8 cellular contexts compared by ENCODE assay signal in the genomic region with DNA sequence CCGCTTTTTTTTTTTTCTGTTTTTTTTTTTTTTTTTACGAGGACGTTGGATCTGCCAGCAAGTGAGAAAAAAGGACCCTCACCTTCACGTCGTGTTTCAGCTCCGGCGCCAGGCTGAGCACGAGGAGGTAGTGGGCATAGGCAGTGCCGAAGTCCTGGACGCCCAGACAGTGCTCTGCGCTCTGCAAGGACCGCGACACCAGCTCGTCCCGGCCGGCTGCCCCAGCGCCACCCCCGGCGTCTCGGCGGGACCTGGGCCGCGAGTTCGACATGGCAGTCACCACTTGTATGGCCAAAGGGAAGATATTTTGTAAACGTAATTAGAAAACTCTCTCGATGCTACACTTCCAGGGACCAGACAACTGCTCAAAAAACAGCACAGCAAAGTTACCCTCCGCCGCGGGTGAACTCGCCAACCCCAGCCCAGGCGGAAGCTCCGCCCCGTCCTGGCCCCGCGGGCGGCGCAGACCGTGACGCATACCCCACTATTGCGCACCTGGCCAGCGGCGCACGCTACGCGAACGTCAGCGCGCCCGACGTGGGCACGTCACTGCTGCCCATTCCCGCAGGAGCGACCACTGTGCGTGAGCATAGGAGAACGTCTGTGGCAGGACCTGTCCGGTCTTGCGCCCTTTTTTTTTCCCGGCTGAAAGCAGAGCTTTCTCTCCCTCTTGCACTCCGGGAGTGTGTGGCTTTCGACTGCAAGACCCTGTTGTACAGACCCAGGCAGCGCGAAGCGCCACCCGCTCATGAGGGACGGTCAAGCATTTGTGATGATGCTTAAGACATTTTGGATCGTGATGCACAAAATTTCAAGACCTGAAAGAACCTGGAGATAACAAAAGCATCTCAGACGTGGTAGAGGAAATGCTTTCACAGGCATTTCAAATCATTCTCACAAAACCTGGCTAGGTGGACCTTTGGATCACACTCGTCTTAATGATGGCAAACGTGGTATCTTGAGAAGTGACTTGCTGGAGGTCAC. TPM values are rescaled to one million over a fixed set of nuclear protein-coding genes. Genes with fewer than 3 reads are reported as not detected.
DNase-seq lines count a peak whose midpoint lies in the region; TF ChIP-seq lines count a peak whose summit lies in the region.

PRMT9 (minus strand) TSS at position 447 of the 984 bp plus-strand sequence; CDS start at position 271, 176 bp downstream.

- no peaks in the 10 kb centered on the region for H3K27me3 ChIP-seq in thymus (ENCODE audit: control insufficient read depth, insufficient read depth)

- CTCF ChIA-PET in GM10248 (lab: Yijun Ruan, JAX): interaction anchor here (0.8 to 8.4 kb wide), 8 partner anchors 9 to 182 kb away, joined by 3 to 66 read pairs (median 5); no protein-coding TSS in a partner anchor

- H3K36me3 ChIP-seq in thymus (ENCODE audit: control insufficient read depth, insufficient read depth): peaks cover 4% of the 10 kb centered on the region

- H3K27ac ChIP-seq in thymus (ENCODE audit: low read depth): peak within 1 kb of the TSS; percentile 93

- H3K4me1 Mint-ChIP-seq in activated naive CD8-positive, alpha-beta T cell treated with anti-CD3 and anti-CD28 coated beads for 36 hours: peaks cover 24% of the 10 kb centered on the region
- H3K4me1 Mint-ChIP-seq in osteocyte (ENCODE audit: unreplicated experiment): peaks cover 21% of the 10 kb centered on the region

- peak within 1 kb of the TSS; percentile 83 for H3K4me3 ChIP-seq in HFF-Myc (replicated peaks; ENCODE audit: low read depth, low read length)
- peak within 1 kb of the TSS; percentile 97 for H3K4me3 ChIP-seq in thymus (ENCODE audit: low read length)

- DNase-seq in GM10248 (ENCODE audit: extremely low spot score): peak; percentile 97
- DNase-seq in HFF-Myc (ENCODE audit: extremely low read depth, low read depth): peak; percentile 73
- DNase-seq in MV-4-11 (lab: John Stamatoyannopoulos, UW): peak; percentile 78
- DNase-seq in SKM-1 (lab: John Stamatoyannopoulos, UW; ENCODE audit: unreplicated experiment): peak; percentile 81
- DNase-seq in activated naive CD8-positive, alpha-beta T cell treated with anti-CD3 and anti-CD28 coated beads for 36 hours: peak; percentile 91
- DNase-seq in head of caudate nucleus: peak; percentile 74 to 96 (median 91)
- peak; percentile 97 for DNase-seq in osteocyte (ENCODE audit: extremely low spot score, unreplicated experiment)

- peaks cover 16% of the 10 kb centered on the region for H3K27me3 Mint-ChIP-seq in activated naive CD8-positive, alpha-beta T cell treated with anti-CD3 and anti-CD28 coated beads for 36 hours
- H3K27me3 Mint-ChIP-seq in osteocyte (ENCODE audit: unreplicated experiment): no peaks in the 10 kb centered on the region

- peak within 1 kb of the TSS; percentile 98 for H3K4me3 Mint-ChIP-seq in activated naive CD8-positive, alpha-beta T cell treated with anti-CD3 and anti-CD28 coated beads for 36 hours
- peak within 1 kb of the TSS; percentile 96 for H3K4me3 Mint-ChIP-seq in osteocyte (ENCODE audit: unreplicated experiment)

- POLR2A ChIA-PET in GM10248 (lab: Yijun Ruan, JAX): interaction anchor here (0.5 to 1.2 kb wide), 5 partner anchors 40 to 259 kb away, joined by 3 to 4 read pairs (median 3); partner anchors contain the start of genes ARHGAP10 and TMEM184C

- H3K9me3 Mint-ChIP-seq in activated naive CD8-positive, alpha-beta T cell treated with anti-CD3 and anti-CD28 coated beads for 36 hours: no peaks in the 10 kb centered on the region
- H3K9me3 Mint-ChIP-seq in osteocyte (ENCODE audit: unreplicated experiment): no peaks in the 10 kb centered on the region

- peaks cover 5% of the 10 kb centered on the region for H3K36me3 Mint-ChIP-seq in activated naive CD8-positive, alpha-beta T cell treated with anti-CD3 and anti-CD28 coated beads for 36 hours
- H3K36me3 Mint-ChIP-seq in osteocyte (ENCODE audit: unreplicated experiment): peaks cover 2% of the 10 kb centered on the region

- intact Hi-C loops in head of caudate nucleus (cut with DNase I): no loop called here

- TF ChIP-seq CTCF in GM10248 (IDR thresholded peaks at IDR 0.05; ENCODE audit: control extremely low read depth, extremely low read depth, low read depth, missing control alignments): no peak
- no peak for TF ChIP-seq CTCF in HFF-Myc (IDR thresholded peaks at IDR 0.05; ENCODE audit: low read depth, low read length, missing control alignments)
- no peak for TF ChIP-seq CTCF in osteocyte (IDR thresholded peaks at IDR 0.05)

- no peaks in the 10 kb centered on the region for H3K9me3 ChIP-seq in thymus (ENCODE audit: control insufficient read depth)

- peak within 1 kb of the TSS; percentile 93 for H3K27ac Mint-ChIP-seq in activated naive CD8-positive, alpha-beta T cell treated with anti-CD3 and anti-CD28 coated beads for 36 hours
- peak within 1 kb of the TSS; percentile 95 for H3K27ac Mint-ChIP-seq in osteocyte (ENCODE audit: unreplicated experiment)

- WGBS in thymus: under 1% methylated on average over 69 of the region's 69 CpGs

- peaks cover 7% of the 10 kb centered on the region for H3K4me1 ChIP-seq in thymus (ENCODE audit: control insufficient read depth, insufficient read depth, low read length)

RNA-seq across cellular contexts. Expression of gene PRMT9, which starts in this region (rescaled TPM):
- 1 to 10 TPM; 6.8 to 7.1 TPM for total RNA-seq in activated naive CD8-positive, alpha-beta T cell treated with anti-CD3 and anti-CD28 coated beads for 36 hours
- 9.5 and 9.6 TPM in 2 replicates for total RNA-seq in osteocyte
- polyA plus RNA-seq in thymus: 9.7 TPM

Comparison
In these comparisons a context has a peak if more than half of its experiments do, and no peak if none do; other contexts are left out.
1. Peak in every context shown above with its lines: DNase-seq, H3K4me3 ChIP-seq and H3K27ac ChIP-seq.